ENCODE assay signal across 8 cellular contexts in the genomic region with DNA sequence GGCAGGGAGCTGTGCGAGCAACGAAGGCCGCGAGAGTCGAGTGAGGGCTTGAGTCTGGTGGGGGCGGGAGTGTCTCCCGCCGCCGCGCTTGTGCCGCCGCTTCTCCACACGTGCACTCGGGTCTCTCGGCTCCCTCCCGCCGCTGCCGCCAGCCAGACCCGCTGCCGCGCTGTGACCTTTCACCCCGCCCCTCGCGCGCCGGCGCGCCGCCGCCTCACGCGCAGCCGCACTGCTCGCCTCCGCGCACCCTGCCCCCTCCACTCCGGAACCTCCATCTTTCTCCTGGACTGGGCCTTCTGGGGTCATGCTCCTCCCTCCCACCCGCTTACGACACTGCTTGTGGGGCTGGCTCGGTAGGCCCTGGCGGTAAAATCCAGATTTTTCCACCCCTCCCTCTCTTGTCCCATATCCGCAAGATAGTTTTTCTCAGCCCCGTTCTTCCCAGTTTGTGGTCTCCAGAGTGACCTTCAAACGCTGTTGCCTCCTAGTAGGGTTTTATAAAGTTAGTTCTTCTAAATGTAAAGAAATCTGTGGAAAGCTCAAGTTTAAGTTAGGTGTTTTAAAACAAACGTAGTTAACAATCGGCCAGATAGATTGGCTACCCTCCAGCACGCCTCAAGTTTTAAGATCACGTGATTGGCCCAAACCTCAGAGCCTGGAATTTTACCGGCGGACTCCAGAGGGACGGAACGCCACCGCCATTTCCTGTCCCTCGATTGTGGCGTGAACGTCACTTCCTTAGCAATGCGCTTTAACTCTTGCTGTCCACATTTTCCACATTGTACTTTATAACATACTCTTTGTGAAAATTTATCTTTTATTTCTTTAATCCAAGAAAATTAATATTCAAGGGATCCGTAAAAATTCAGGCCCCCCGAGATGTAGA. TPM values are rescaled to one million over a fixed set of nuclear protein-coding genes. Genes with fewer than 3 reads are reported as not detected.
DNase-seq lines count a peak whose midpoint lies in the region; ATAC-seq and TF ChIP-seq lines count a peak whose summit lies in the region.

A gene (minus strand): TSS at position 181 of the 886 bp plus-strand sequence. CDS start 300 bp downstream, outside the sequence.

- TF ChIP-seq CTCF in HCT116 (IDR thresholded peaks at IDR 0.05 in 2 of 3, conservative IDR thresholded peaks at IDR 0.05 in 1 of 3; ENCODE audit: borderline replicate concordance in 1 of 3, insufficient read depth in 1 of 3, low read depth in 2 of 3, low read length in 2 of 3), result no peak
- TF ChIP-seq CTCF in foreskin keratinocyte (conservative IDR thresholded peaks at IDR 0.05), result peak; percentile 7
- no peak for TF ChIP-seq CTCF in neural progenitor cell (IDR thresholded peaks at IDR 0.05)

- POLR2A ChIA-PET in HCT116 (lab: Charles Lee), result interaction anchor here (0.7 to 2.7 kb wide), 4 partner anchors 10 to 79 kb away, joined by 3 to 7 read pairs (median 3); no protein-coding TSS in a partner anchor

- H3F3A ChIP-seq in neural progenitor cell (ENCODE audit: low read depth), result peaks cover 25% of the 10 kb centered on the region

- H3K9me2 ChIP-seq in HCT116 (ENCODE audit: insufficient read depth), result no peaks in the 10 kb centered on the region

- TF ChIP-seq RAD21 in HCT116 (IDR thresholded peaks at IDR 0.05; ENCODE audit: low read depth), result no peak

- no peaks in the 10 kb centered on the region for H3K9me3 Mint-ChIP-seq in neural progenitor cell

- DNase-seq in HCT116 (ENCODE audit: low read depth, low spot score) (peak; percentile 94), MV-4-11 (lab: John Stamatoyannopoulos, UW) (peak; percentile 93), SK-MEL-5 (ENCODE audit: low read depth, low spot score) (peak; percentile 96), foreskin keratinocyte (peak; percentile 91 to 93), neural progenitor cell (ENCODE audit: low spot score) (peak; percentile 96), stromal cell of bone marrow (ENCODE audit: low read depth) (peak; percentile 90)
- DNase-seq in activated naive CD4-positive, alpha-beta T cell treated with Interleukin-2 at 50 U/mL for 16 hours, result peak; percentile 95

- H2AFZ ChIP-seq in HCT116 (ENCODE audit: low read depth, low read length, poor library complexity, severe bottlenecking) (peak within 1 kb of the TSS; percentile 98), neural progenitor cell (replicated peaks) (peak within 1 kb of the TSS; percentile 95)

- H3K4me3 ChIP-seq in HCT116 (replicated peaks in 1 of 2; ENCODE audit: low read depth in 1 of 2, low read length in 2 of 2) (peak within 1 kb of the TSS; percentile 93), neural progenitor cell (peak within 1 kb of the TSS; percentile 82)

- peak within 1 kb of the TSS; percentile 93 for H3K9ac ChIP-seq in ES-I3 (ENCODE audit: low read depth, low read length)
- H3K9ac ChIP-seq in HCT116 (ENCODE audit: low read length), result peak within 1 kb of the TSS; percentile 99
- peak within 1 kb of the TSS; percentile 81 for H3K9ac ChIP-seq in neural progenitor cell

- H3K27me3 ChIP-seq in HCT116 (ENCODE audit: insufficient read depth, low read length), result no peaks in the 10 kb centered on the region
- no peaks in the 10 kb centered on the region for H3K27me3 ChIP-seq in foreskin keratinocyte
- H3K27me3 ChIP-seq in neural progenitor cell, result no peaks in the 10 kb centered on the region

- in situ Hi-C loops in SK-MEL-5 (cut with HindIII; ENCODE audit: low pct_unique_long_range_greater_than_20kb, low sequenced_read_pairs), result no loop called here

- peaks cover 29% of the 10 kb centered on the region; the same call in 1 of the 2 replicates for H4K20me1 ChIP-seq in HCT116 (ENCODE audit: insufficient read depth)
- H4K20me1 ChIP-seq in neural progenitor cell (ENCODE audit: low read depth), result peaks cover 35% of the 10 kb centered on the region

- TF ChIP-seq POLR2A in HCT116 (IDR thresholded peaks at IDR 0.05; ENCODE audit: borderline replicate concordance, extremely low read depth, insufficient read depth, insufficient read length), result no peak

- peaks cover 4% of the 10 kb centered on the region for H3K27me3 Mint-ChIP-seq in neural progenitor cell (ENCODE audit: insufficient read depth, low read depth)

- H3K27ac ChIP-seq in HCT116 (ENCODE audit: low read depth, low read length), result peak within 1 kb of the TSS; percentile 95
- peak within 1 kb of the TSS; percentile 97 for H3K27ac ChIP-seq in foreskin keratinocyte
- H3K27ac ChIP-seq in neural progenitor cell, result peak within 1 kb of the TSS; percentile 99

- H3K4me1 ChIP-seq in ES-I3 (ENCODE audit: insufficient read depth, low read length) (no peaks in the 10 kb centered on the region; the same call in 1 of the 2 replicates), HCT116 (ENCODE audit: control insufficient read depth in 1 of 2, insufficient read depth in 2 of 2, low read length in 2 of 2) (peaks cover 6 to 23% of the 10 kb centered on the region in 2 experiments; a peak in 3 of 4 replicates), foreskin keratinocyte (peaks cover 23% of the 10 kb centered on the region), neural progenitor cell (peaks cover 27% of the 10 kb centered on the region)

- RAD21 ChIA-PET in HCT116 (lab: Charles Lee; ENCODE audit: low non-redundant PET in 1 of 2, low total read pairs in 2 of 2, uncharacterized antibody in 2 of 2, unreplicated experiment in 2 of 2), result no interaction called here

- no peaks in the 10 kb centered on the region for H3K36me3 Mint-ChIP-seq in neural progenitor cell

- no TSS peak for BruUV-seq in HCT116 (replicated peaks; lab: Mats Ljungman, UMichigan)

- no peaks in the 10 kb centered on the region for H3K9me3 ChIP-seq in ES-I3 (ENCODE audit: control insufficient read depth, insufficient read depth, low read length)
- H3K9me3 ChIP-seq in HCT116 (ENCODE audit: control insufficient read depth in 1 of 2, insufficient read depth in 1 of 2, low read depth in 1 of 2, low read length in 2 of 2), result no peaks in the 10 kb centered on the region
- H3K9me3 ChIP-seq in neural progenitor cell (ENCODE audit: low read depth), result no peaks in the 10 kb centered on the region

- intact Hi-C loops in HCT116 (cut with micrococcal nuclease), result no loop called here

- CTCF ChIA-PET in HCT116 (lab: Charles Lee), result interaction anchor here (0.5 to 2.0 kb wide), 4 partner anchors 10 to 682 kb away, joined by 3 to 29 read pairs (median 4); no protein-coding TSS in a partner anchor

- H3K36me3 ChIP-seq in ES-I3 (ENCODE audit: insufficient read depth, low read length) (peaks cover 4% of the 10 kb centered on the region; the same call in 1 of the 2 replicates), HCT116 (ENCODE audit: control insufficient read depth in 1 of 2, insufficient read depth in 2 of 2, low read length in 2 of 2) (peaks cover 2 to 14% of the 10 kb centered on the region in 2 experiments; a peak in 1 of 4 replicates), neural progenitor cell (no peaks in the 10 kb centered on the region)

- peak within 1 kb of the TSS; percentile 100 for H3K27ac Mint-ChIP-seq in neural progenitor cell

- peaks cover 78% of the 10 kb centered on the region for H3K79me2 ChIP-seq in HCT116 (ENCODE audit: insufficient read depth, low read length)
- H3K79me2 ChIP-seq in neural progenitor cell (ENCODE audit: low read depth), result peaks cover 88% of the 10 kb centered on the region

- ATAC-seq in HCT116 (peak; percentile 78), foreskin keratinocyte (peak; percentile 64)

- H3K4me1 Mint-ChIP-seq in neural progenitor cell, result peaks cover 39% of the 10 kb centered on the region

- H3K4me2 ChIP-seq in HCT116 (ENCODE audit: low read length), result peak within 1 kb of the TSS; percentile 90
- H3K4me2 ChIP-seq in neural progenitor cell, result peak within 1 kb of the TSS; percentile 82

- peak within 1 kb of the TSS; percentile 98 for H3K4me3 Mint-ChIP-seq in neural progenitor cell

TF ChIP-seq in HCT116, 20 proteins besides CTCF, POLR2A, EP300 and RAD21 (continues in another document):
- TF ChIP-seq EZH2 (IDR thresholded peaks at IDR 0.05), result no peak
- TF ChIP-seq CEBPB (IDR thresholded peaks at IDR 0.05; ENCODE audit: low read depth), result no peak
- peak; percentile 87 for TF ChIP-seq SP1 (IDR thresholded peaks at IDR 0.05; ENCODE audit: low read depth)
- TF ChIP-seq SRF (IDR thresholded peaks at IDR 0.05; ENCODE audit: low read depth), result no peak; the same call in 1 of the 2 replicates
- no peak for TF ChIP-seq TCF7L2 (IDR thresholded peaks at IDR 0.05; ENCODE audit: borderline replicate concordance, extremely low read depth, insufficient read depth, insufficient read length)
- no peak; the same call in 1 of the 2 replicates for TF ChIP-seq ELF1 (IDR thresholded peaks at IDR 0.05; ENCODE audit: borderline replicate concordance, low read depth)
- no peak for TF ChIP-seq FOSL1 (IDR thresholded peaks at IDR 0.05; ENCODE audit: low read depth)
- TF ChIP-seq YY1 (IDR thresholded peaks at IDR 0.05; ENCODE audit: extremely low read depth, insufficient replicate concordance, low read depth, low read length), result peak; percentile 88
- no peak for TF ChIP-seq ZNF274 (IDR thresholded peaks at IDR 0.05; ENCODE audit: low read depth, low read length)
- TF ChIP-seq CBX3 (IDR thresholded peaks at IDR 0.05; ENCODE audit: low read depth), result peak; percentile 58; the same call in 1 of the 2 replicates
- TF ChIP-seq, protein P1, sequence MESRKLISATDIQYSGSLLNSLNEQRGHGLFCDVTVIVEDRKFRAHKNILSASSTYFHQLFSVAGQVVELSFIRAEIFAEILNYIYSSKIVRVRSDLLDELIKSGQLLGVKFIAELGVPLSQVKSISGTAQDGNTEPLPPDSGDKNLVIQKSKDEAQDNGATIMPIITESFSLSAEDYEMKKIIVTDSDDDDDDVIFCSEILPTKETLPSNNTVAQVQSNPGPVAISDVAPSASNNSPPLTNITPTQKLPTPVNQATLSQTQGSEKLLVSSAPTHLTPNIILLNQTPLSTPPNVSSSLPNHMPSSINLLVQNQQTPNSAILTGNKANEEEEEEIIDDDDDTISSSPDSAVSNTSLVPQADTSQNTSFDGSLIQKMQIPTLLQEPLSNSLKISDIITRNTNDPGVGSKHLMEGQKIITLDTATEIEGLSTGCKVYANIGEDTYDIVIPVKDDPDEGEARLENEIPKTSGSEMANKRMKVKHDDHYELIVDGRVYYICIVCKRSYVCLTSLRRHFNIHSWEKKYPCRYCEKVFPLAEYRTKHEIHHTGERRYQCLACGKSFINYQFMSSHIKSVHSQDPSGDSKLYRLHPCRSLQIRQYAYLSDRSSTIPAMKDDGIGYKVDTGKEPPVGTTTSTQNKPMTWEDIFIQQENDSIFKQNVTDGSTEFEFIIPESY (IDR thresholded peaks at IDR 0.05; ENCODE audit: extremely low read depth, insufficient replicate concordance, low read length), result no peak
- no peak for TF ChIP-seq JUND (IDR thresholded peaks at IDR 0.05)
- TF ChIP-seq EGR1 (IDR thresholded peaks at IDR 0.05; ENCODE audit: low read depth), result no peak; the same call in 1 of the 2 replicates

RNA-seq across cellular contexts. Expression of the gene that starts here (rescaled TPM):
- total RNA-seq in HCT116 (2021; ENCODE audit: unreplicated experiment), result 233 TPM
- 101 and 105 TPM in 2 replicates for polyA plus RNA-seq in HCT116 (2012)
- total RNA-seq in SK-MEL-5 (2014; rRNA removed; shearing (Covaris generic)), result 137 and 151 TPM in 2 replicates
- polyA plus RNA-seq in SK-MEL-5 (2015; cell fraction: cytosol; rRNA removed), result 131 and 149 TPM in 2 replicates
- 38.0 and 46.6 TPM in 2 replicates for polyA plus RNA-seq in SK-MEL-5 (2015; cell fraction: nucleus; rRNA removed)
- total RNA-seq in foreskin keratinocyte, result 192 and 215 TPM in 2 replicates
- 68.6 and 88.5 TPM in 2 replicates for polyA plus RNA-seq in foreskin keratinocyte
- total RNA-seq in neural progenitor cell (ENCODE audit: low replicate concordance), result 191 and 208 TPM in 2 replicates

Comparison
In these comparisons a context has a peak if more than half of its experiments do, and no peak if none do; other contexts are left out.
1. Peak in every context shown above with its lines: DNase-seq, ATAC-seq, H3K4me3 ChIP-seq and H3K27ac ChIP-seq.